1 cellular context compared by ENCODE assay signal in genomic region chr15:89150762-89151305, GRCh38.
TF ChIP-seq lines count a peak whose summit lies in the region.

No MANE protein-coding gene starts in this region.

TF ChIP-seq in GM12878, 131 proteins besides CTCF, POLR2A, EP300 and RAD21 (continued from another document):
- TF ChIP-seq SPI1 (IDR thresholded peaks at IDR 0.05; ENCODE audit: borderline replicate concordance, insufficient read depth, low read depth, low read length) (peak; percentile 56; the same call in 1 of the 2 replicates), POU2F2 (IDR thresholded peaks at IDR 0.05; ENCODE audit: borderline replicate concordance, low read depth, low read length) (no peak), ATF7 (IDR thresholded peaks at IDR 0.05; ENCODE audit: low read depth) (no peak), FOS (IDR thresholded peaks at IDR 0.05; ENCODE audit: borderline replicate concordance, extremely low read depth, insufficient read length) (no peak), ZNF274 (IDR thresholded peaks at IDR 0.05; ENCODE audit: insufficient read depth, insufficient read length) (no peak), MTA2 (IDR thresholded peaks at IDR 0.05; ENCODE audit: low read depth) (peak; percentile 74)
- TF ChIP-seq, protein P1, sequence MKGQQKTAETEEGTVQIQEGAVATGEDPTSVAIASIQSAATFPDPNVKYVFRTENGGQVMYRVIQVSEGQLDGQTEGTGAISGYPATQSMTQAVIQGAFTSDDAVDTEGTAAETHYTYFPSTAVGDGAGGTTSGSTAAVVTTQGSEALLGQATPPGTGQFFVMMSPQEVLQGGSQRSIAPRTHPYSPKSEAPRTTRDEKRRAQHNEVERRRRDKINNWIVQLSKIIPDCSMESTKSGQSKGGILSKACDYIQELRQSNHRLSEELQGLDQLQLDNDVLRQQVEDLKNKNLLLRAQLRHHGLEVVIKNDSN (IDR thresholded peaks at IDR 0.05; ENCODE audit: borderline replicate concordance, extremely low read length, insufficient read depth, low read depth, low read length), result no peak
- TF ChIP-seq, protein P2, sequence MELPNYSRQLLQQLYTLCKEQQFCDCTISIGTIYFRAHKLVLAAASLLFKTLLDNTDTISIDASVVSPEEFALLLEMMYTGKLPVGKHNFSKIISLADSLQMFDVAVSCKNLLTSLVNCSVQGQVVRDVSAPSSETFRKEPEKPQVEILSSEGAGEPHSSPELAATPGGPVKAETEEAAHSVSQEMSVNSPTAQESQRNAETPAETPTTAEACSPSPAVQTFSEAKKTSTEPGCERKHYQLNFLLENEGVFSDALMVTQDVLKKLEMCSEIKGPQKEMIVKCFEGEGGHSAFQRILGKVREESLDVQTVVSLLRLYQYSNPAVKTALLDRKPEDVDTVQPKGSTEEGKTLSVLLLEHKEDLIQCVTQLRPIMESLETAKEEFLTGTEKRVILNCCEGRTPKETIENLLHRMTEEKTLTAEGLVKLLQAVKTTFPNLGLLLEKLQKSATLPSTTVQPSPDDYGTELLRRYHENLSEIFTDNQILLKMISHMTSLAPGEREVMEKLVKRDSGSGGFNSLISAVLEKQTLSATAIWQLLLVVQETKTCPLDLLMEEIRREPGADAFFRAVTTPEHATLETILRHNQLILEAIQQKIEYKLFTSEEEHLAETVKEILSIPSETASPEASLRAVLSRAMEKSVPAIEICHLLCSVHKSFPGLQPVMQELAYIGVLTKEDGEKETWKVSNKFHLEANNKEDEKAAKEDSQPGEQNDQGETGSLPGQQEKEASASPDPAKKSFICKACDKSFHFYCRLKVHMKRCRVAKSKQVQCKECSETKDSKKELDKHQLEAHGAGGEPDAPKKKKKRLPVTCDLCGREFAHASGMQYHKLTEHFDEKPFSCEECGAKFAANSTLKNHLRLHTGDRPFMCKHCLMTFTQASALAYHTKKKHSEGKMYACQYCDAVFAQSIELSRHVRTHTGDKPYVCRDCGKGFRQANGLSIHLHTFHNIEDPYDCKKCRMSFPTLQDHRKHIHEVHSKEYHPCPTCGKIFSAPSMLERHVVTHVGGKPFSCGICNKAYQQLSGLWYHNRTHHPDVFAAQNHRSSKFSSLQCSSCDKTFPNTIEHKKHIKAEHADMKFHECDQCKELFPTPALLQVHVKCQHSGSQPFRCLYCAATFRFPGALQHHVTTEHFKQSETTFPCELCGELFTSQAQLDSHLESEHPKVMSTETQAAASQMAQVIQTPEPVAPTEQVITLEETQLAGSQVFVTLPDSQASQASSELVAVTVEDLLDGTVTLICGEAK (IDR thresholded peaks at IDR 0.05; ENCODE audit: borderline replicate concordance), result no peak
